ENCODE assay signal across 8 cellular contexts in the genomic region with DNA sequence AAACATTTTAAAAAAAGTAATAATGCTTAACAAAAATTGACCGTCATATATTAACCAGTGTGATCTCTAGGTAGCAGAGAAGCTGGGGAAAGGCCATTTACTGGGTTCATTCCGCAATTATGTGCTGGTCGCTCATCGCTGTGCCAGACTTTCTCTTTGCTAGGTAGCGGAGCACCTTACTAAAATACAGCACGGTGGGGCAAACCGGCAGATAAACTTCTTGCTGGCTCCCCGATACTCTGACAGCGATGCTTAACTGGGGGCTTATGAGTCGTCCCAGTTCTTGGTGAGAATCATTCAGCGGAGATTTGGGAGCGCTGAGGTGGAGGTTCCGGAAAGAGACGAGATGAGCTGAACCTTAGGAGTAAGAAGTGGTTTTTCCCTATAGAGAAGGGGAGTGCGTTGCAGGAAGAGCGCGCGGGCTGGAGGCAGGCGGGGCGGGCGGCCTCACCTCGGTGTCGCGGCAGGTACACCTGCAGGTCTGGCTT. TPM values are rescaled to one million over a fixed set of nuclear protein-coding genes. Genes with fewer than 3 reads are reported as not detected.
DNase-seq lines count a peak whose midpoint lies in the region; ATAC-seq, FAIRE-seq and TF ChIP-seq lines count a peak whose summit lies in the region.

No MANE protein-coding gene starts in this region.

- H3K4me3 ChIP-seq in AG10803 (ENCODE audit: low read length) (peak overlapping the region; percentile 77), GM12878 (peak overlapping the region; percentile 81)

- H3K4me1 ChIP-seq in GM12878 (ENCODE audit: control insufficient read depth, insufficient read depth, low read length) = no peaks in the 10 kb centered on the region

- peak overlapping the region; percentile 80 for H3K9ac ChIP-seq in GM12878 (ENCODE audit: control insufficient read depth, insufficient read depth, low read length)

- WGBS in GM12878 (ENCODE audit: insufficient coverage, insufficient replicate concordance, low lambda C conversion rate, missing lambda C conversion rate) = 13% methylated on average over 24 of the region's 24 CpGs

- H3K36me3 ChIP-seq in GM12878 (ENCODE audit: control insufficient read depth in 2 of 2, insufficient read depth in 2 of 2, low read length in 1 of 2) = peaks cover 3 to 17% of the 10 kb centered on the region in 2 experiments; a peak in 3 of 4 replicates

- peaks cover 17% of the 10 kb centered on the region for H3K79me2 ChIP-seq in GM12878 (ENCODE audit: control insufficient read depth, insufficient read depth, low read length)

- CTCF ChIA-PET in GM12878 (lab: Yijun Ruan, JAX) = interaction anchor here (0.7 to 1.1 kb wide), 4 partner anchors 9 to 109 kb away, joined by 3 to 4 read pairs (median 4); no protein-coding TSS in a partner anchor

- H3K27ac Mint-ChIP-seq in memory B cell = peak overlapping the region; percentile 87

- intact Hi-C loops in GM12878 (cut with micrococcal nuclease; ENCODE audit: unreplicated experiment) = no loop called here

- TF ChIP-seq CTCF in AG10803 (conservative IDR thresholded peaks at IDR 0.05; ENCODE audit: low read length) = no peak
- TF ChIP-seq CTCF in GM12878 (IDR thresholded peaks at IDR 0.05 in 2 of 3, conservative IDR thresholded peaks at IDR 0.05 in 1 of 3; ENCODE audit: control insufficient read depth in 2 of 3, extremely low read depth in 1 of 3, insufficient read depth in 1 of 3, low read depth in 3 of 3, low read length in 3 of 3) = no peak

- H2AFZ ChIP-seq in GM12878 (ENCODE audit: control insufficient read depth, low read depth, low read length) = peak overlapping the region; percentile 93

- H4K20me1 ChIP-seq in GM12878 (ENCODE audit: control insufficient read depth, insufficient read depth) = no peaks in the 10 kb centered on the region; the same call in 1 of the 2 replicates

- no peaks in the 10 kb centered on the region for H3K27me3 ChIP-seq in GM12878 (replicated peaks in 1 of 2; ENCODE audit: control insufficient read depth in 2 of 2, insufficient read depth in 2 of 2, low read length in 1 of 2)

- no peaks in the 10 kb centered on the region for H3K27me3 Mint-ChIP-seq in memory B cell

- no peak for TF ChIP-seq POLR2A in GM12878 (IDR thresholded peaks at IDR 0.05; ENCODE audit: low read depth, low read length)

- SMC1A ChIA-PET in GM12878 (lab: Charles Lee; ENCODE audit: uncharacterized antibody, unreplicated experiment) = interaction anchor here (0.6 to 1.4 kb wide), 5 partner anchors 9 to 56 kb away, joined by 3 to 4 read pairs (median 3); a partner anchor contains a TSS

- H3K9me3 Mint-ChIP-seq in memory B cell = no peaks in the 10 kb centered on the region

- DNase-seq in AG10803 (ENCODE audit: low read depth) (no peak), GM12878 (ENCODE audit: low read depth, low spot score) (no peak), memory B cell (ENCODE audit: low spot score in 2 of 2) (no peak), NCI-H1930 (lab: John Stamatoyannopoulos, UW) (no peak), NCI-H2029 (lab: John Stamatoyannopoulos, UW) (no peak), GOT3 (lab: John Stamatoyannopoulos, UW) (no peak), NCI-H2029 treated with DMSO at 0.1 percent for 48 hours (lab: John Stamatoyannopoulos, UW) (no peak)

- BruUV-seq in GM12878 (replicated peaks; lab: Mats Ljungman, UMichigan) = TSS peak; percentile 69

- FAIRE-seq in GM12878 (lab: Jason Lieb, UNC) = no peak

- RAD21 ChIA-PET in GM12878 (lab: Charles Lee; ENCODE audit: unreplicated experiment) = interaction anchor here (0.6 to 1.0 kb wide), 3 partner anchors 11 to 203 kb away, joined by 3 to 4 read pairs (median 4); no protein-coding TSS in a partner anchor

- peaks cover 10% of the 10 kb centered on the region for H3K36me3 Mint-ChIP-seq in memory B cell

- H3K27ac ChIP-seq in GM12878 (ENCODE audit: control insufficient read depth, insufficient read depth) = peak overlapping the region; percentile 55

- no peak for TF ChIP-seq EP300 in GM12878 (IDR thresholded peaks at IDR 0.05; ENCODE audit: borderline replicate concordance in 1 of 2, control insufficient read depth in 1 of 2, low read depth in 2 of 2, low read length in 2 of 2)

- POLR2A ChIA-PET in GM12878 (lab: Charles Lee) = interaction anchor here (0.6 to 2.6 kb wide), 7 partner anchors 10 to 134 kb away, joined by 3 to 14 read pairs (median 4); a partner anchor contains a TSS

- ATAC-seq in HG02970 (IDR thresholded peaks at IDR 0.05; ENCODE audit: low FRiP score, unreplicated experiment) = peak; percentile 11
- ATAC-seq in GM12878 = no peak
- no peak for ATAC-seq in memory B cell (ENCODE audit: low read depth)

- no peak for TF ChIP-seq RAD21 in GM12878 (IDR thresholded peaks at IDR 0.05; ENCODE audit: insufficient read depth, low read depth, low read length)

- in situ Hi-C loops in GM12878 (cut with MboI) = no loop called here

- H3K9me3 ChIP-seq in GM12878 (replicated peaks; ENCODE audit: control insufficient read depth, insufficient read depth, low read length) = no peaks in the 10 kb centered on the region

- peaks cover 17% of the 10 kb centered on the region for H3K4me1 Mint-ChIP-seq in memory B cell

- peak overlapping the region; percentile 72 for H3K4me2 ChIP-seq in GM12878 (ENCODE audit: control insufficient read depth, insufficient read depth)

- H3K4me3 Mint-ChIP-seq in memory B cell = peak overlapping the region; percentile 96

RNA-seq across cellular contexts. Expression of a gene that starts 0.6 kb away (rescaled TPM):
- total RNA-seq in GM12878 (2013; cell fraction: nucleolus; rRNA removed) = 36.8 and 54.3 TPM in 2 replicates
- 26.1 and 27.5 TPM in 2 replicates for total RNA-seq in GM12878 (2014; rRNA removed)
- 19.1 and 22.3 TPM in 2 replicates for total RNA-seq in GM12878 (2014; rRNA removed; fragmentation: Illumina TruSeq; extraction: Trizol)
- 31.5 and 34.3 TPM in 2 replicates for total RNA-seq in GM12878 (2021)
- polyA plus RNA-seq in GM12878 (2011; ENCODE audit: low read depth) = 10.3 TPM
- 44.9 and 56.1 TPM in 2 replicates for polyA plus RNA-seq in GM12878 (2011; rRNA removed)
- 38.0 and 42.9 TPM in 2 replicates for polyA plus RNA-seq in GM12878 (2011; cell fraction: cytosol; rRNA removed)
- 32.5 and 38.3 TPM in 2 replicates for polyA plus RNA-seq in GM12878 (2011; cell fraction: nucleus; rRNA removed)
- polyA plus RNA-seq in GM12878 (2012) = 19.6 and 22.3 TPM in 2 replicates
- polyA plus RNA-seq in GM12878 (2014; fragmentation: Illumina TruSeq; extraction: Trizol) = 25.3 and 26.5 TPM in 2 replicates
- polyA plus RNA-seq in GM12878 (2014; fragmentation: Nextera tagmentation; extraction: Ambion mirVana) = 10 to 100 TPM; 12.7 to 15.9 TPM
- polyA plus RNA-seq in GM12878 (2014; rRNA removed) = 33.7 and 34.6 TPM in 2 replicates
- 10 to 100 TPM; 30.4 to 33.9 TPM for polyA plus RNA-seq in GM12878 (2016; fragmentation: Nextera tagmentation; extraction: Ambion mirVana)
- 43.2 and 57.7 TPM in 2 replicates for polyA minus RNA-seq in GM12878 (2011; rRNA and poly(A)+ RNA removed)
- 16.0 and 18.6 TPM in 2 replicates for polyA minus RNA-seq in GM12878 (2011; cell fraction: cytosol; rRNA and poly(A)+ RNA removed)
- 15.0 and 24.5 TPM in 2 replicates for polyA minus RNA-seq in GM12878 (2011; cell fraction: nucleus; rRNA and poly(A)+ RNA removed)

RNA-seq across cellular contexts. Expression of a gene that starts 4.7 kb away (rescaled TPM):
- 46.4 and 59.2 TPM in 2 replicates for total RNA-seq in GM12878 (2013; cell fraction: nucleolus; rRNA removed)
- total RNA-seq in GM12878 (2014; rRNA removed) = 71.7 and 73.5 TPM in 2 replicates
- 55.2 and 55.8 TPM in 2 replicates for total RNA-seq in GM12878 (2014; rRNA removed; fragmentation: Illumina TruSeq; extraction: Trizol)
- total RNA-seq in GM12878 (2021) = 55.1 and 56.3 TPM in 2 replicates
- polyA plus RNA-seq in GM12878 (2011; ENCODE audit: low read depth) = 33.6 TPM
- 55.7 and 70.9 TPM in 2 replicates for polyA plus RNA-seq in GM12878 (2011; rRNA removed)
- 61.0 and 72.2 TPM in 2 replicates for polyA plus RNA-seq in GM12878 (2011; cell fraction: cytosol; rRNA removed)
- 59.0 and 81.2 TPM in 2 replicates for polyA plus RNA-seq in GM12878 (2011; cell fraction: nucleus; rRNA removed)
- 33.9 and 36.9 TPM in 2 replicates for polyA plus RNA-seq in GM12878 (2012)
- polyA plus RNA-seq in GM12878 (2014; fragmentation: Illumina TruSeq; extraction: Trizol) = 72.8 and 80.3 TPM in 2 replicates
- 10 to 100 TPM; 24.2 to 44.7 TPM for polyA plus RNA-seq in GM12878 (2014; fragmentation: Nextera tagmentation; extraction: Ambion mirVana)
- 53.3 and 61.8 TPM in 2 replicates for polyA plus RNA-seq in GM12878 (2014; rRNA removed)
- 10 to 100 TPM; 75.7 to 79.6 TPM for polyA plus RNA-seq in GM12878 (2016; fragmentation: Nextera tagmentation; extraction: Ambion mirVana)
- polyA minus RNA-seq in GM12878 (2011; rRNA and poly(A)+ RNA removed) = 55.5 and 56.4 TPM in 2 replicates
- polyA minus RNA-seq in GM12878 (2011; cell fraction: cytosol; rRNA and poly(A)+ RNA removed) = 19.3 and 21.4 TPM in 2 replicates
- 31.4 and 53.9 TPM in 2 replicates for polyA minus RNA-seq in GM12878 (2011; cell fraction: nucleus; rRNA and poly(A)+ RNA removed)

RNA-seq across cellular contexts. Expression of a gene that starts 8.8 kb away (rescaled TPM):
- 3.0 and 4.0 TPM in 2 replicates for total RNA-seq in GM12878 (2013; cell fraction: nucleolus; rRNA removed)
- total RNA-seq in GM12878 (2014; rRNA removed) (2.7 and 3.3 TPM in 2 replicates), GM12878 (2014; rRNA removed; fragmentation: Illumina TruSeq; extraction: Trizol) (1.3 and 1.7 TPM in 2 replicates), GM12878 (2021) (2.5 and 3.8 TPM in 2 replicates)
- 2.3 TPM for polyA plus RNA-seq in GM12878 (2011; ENCODE audit: low read depth)
- polyA plus RNA-seq in GM12878 (2011; rRNA removed) (0.68 and 1.6 TPM in 2 replicates), GM12878 (2014; fragmentation: Illumina TruSeq; extraction: Trizol) (0.68 and 2.5 TPM in 2 replicates), GM12878 (2014; fragmentation: Nextera tagmentation; extraction: Ambion mirVana) (1 to 10 TPM in 1 of 2 experiments, under 1 TPM in 1; 0.45 to 1.5 TPM), GM12878 (2014; rRNA removed) (4.1 and 4.7 TPM in 2 replicates), GM12878 (2016; fragmentation: Nextera tagmentation; extraction: Ambion mirVana) (1 to 10 TPM; 3.9 to 4.4 TPM)
- polyA plus RNA-seq in GM12878 (2011; cell fraction: cytosol; rRNA removed) = 2.1 and 2.2 TPM in 2 replicates
- polyA plus RNA-seq in GM12878 (2011; cell fraction: nucleus; rRNA removed) = 9.5 and 10.3 TPM in 2 replicates
- 2.6 and 3.0 TPM in 2 replicates for polyA plus RNA-seq in GM12878 (2012)
- polyA minus RNA-seq in GM12878 (2011; rRNA and poly(A)+ RNA removed) = 0.80 and 1.1 TPM in 2 replicates
- polyA minus RNA-seq in GM12878 (2011; cell fraction: cytosol; rRNA and poly(A)+ RNA removed) = 0.62 TPM in 1 of 2 replicates, not detected in the other
- 1.2 and 2.1 TPM in 2 replicates for polyA minus RNA-seq in GM12878 (2011; cell fraction: nucleus; rRNA and poly(A)+ RNA removed)

RNA-seq across cellular contexts. Expression of a gene that starts 15.7 kb away (rescaled TPM):
- 54.5 and 56.8 TPM in 2 replicates for total RNA-seq in GM12878 (2013; cell fraction: nucleolus; rRNA removed)
- total RNA-seq in GM12878 (2014; rRNA removed) (191 and 198 TPM in 2 replicates), GM12878 (2014; rRNA removed; fragmentation: Illumina TruSeq; extraction: Trizol) (141 TPM in 2 replicates), GM12878 (2021) (89.7 and 101 TPM in 2 replicates)
- polyA plus RNA-seq in GM12878 (2011; ENCODE audit: low read depth) = 339 TPM
- polyA plus RNA-seq in GM12878 (2011; rRNA removed) (264 and 409 TPM in 2 replicates), GM12878 (2014; fragmentation: Illumina TruSeq; extraction: Trizol) (145 and 196 TPM in 2 replicates), GM12878 (2014; fragmentation: Nextera tagmentation; extraction: Ambion mirVana) (100 to 1,000 TPM; 354 to 368 TPM), GM12878 (2014; rRNA removed) (219 and 235 TPM in 2 replicates), GM12878 (2016; fragmentation: Nextera tagmentation; extraction: Ambion mirVana) (100 to 1,000 TPM; 207 to 235 TPM)
- 465 and 580 TPM in 2 replicates for polyA plus RNA-seq in GM12878 (2011; cell fraction: cytosol; rRNA removed)
- 231 and 428 TPM in 2 replicates for polyA plus RNA-seq in GM12878 (2011; cell fraction: nucleus; rRNA removed)
- 222 and 245 TPM in 2 replicates for polyA plus RNA-seq in GM12878 (2012)
- polyA minus RNA-seq in GM12878 (2011; rRNA and poly(A)+ RNA removed) = 149 and 194 TPM in 2 replicates
- 33.7 and 36.6 TPM in 2 replicates for polyA minus RNA-seq in GM12878 (2011; cell fraction: cytosol; rRNA and poly(A)+ RNA removed)
- polyA minus RNA-seq in GM12878 (2011; cell fraction: nucleus; rRNA and poly(A)+ RNA removed) = 64.7 and 71.0 TPM in 2 replicates

RNA-seq across cellular contexts. Expression of a gene that starts 27.0 kb away (rescaled TPM):
- not detected in 2 replicates for total RNA-seq in GM12878 (2013; cell fraction: nucleolus; rRNA removed)
- total RNA-seq in GM12878 (2014; rRNA removed) (17.7 and 19.3 TPM in 2 replicates), GM12878 (2014; rRNA removed; fragmentation: Illumina TruSeq; extraction: Trizol) (6.7 and 7.4 TPM in 2 replicates), GM12878 (2021) (21.8 and 24.5 TPM in 2 replicates)
- 48.6 TPM for polyA plus RNA-seq in GM12878 (2011; ENCODE audit: low read depth)
- polyA plus RNA-seq in GM12878 (2011; rRNA removed) (1.4 and 3.8 TPM in 2 replicates), GM12878 (2014; fragmentation: Illumina TruSeq; extraction: Trizol) (11.0 and 22.0 TPM in 2 replicates), GM12878 (2014; fragmentation: Nextera tagmentation; extraction: Ambion mirVana) (10 to 100 TPM; 37.1 to 52.7 TPM), GM12878 (2014; rRNA removed) (31.3 and 38.3 TPM in 2 replicates), GM12878 (2016; fragmentation: Nextera tagmentation; extraction: Ambion mirVana) (10 to 100 TPM; 23.8 to 28.0 TPM)
- polyA plus RNA-seq in GM12878 (2011; cell fraction: cytosol; rRNA removed) = 5.0 and 5.5 TPM in 2 replicates
- 7.6 TPM in 2 replicates for polyA plus RNA-seq in GM12878 (2011; cell fraction: nucleus; rRNA removed)
- polyA plus RNA-seq in GM12878 (2012) = 49.1 and 56.1 TPM in 2 replicates
- 1.7 and 1.8 TPM in 2 replicates for polyA minus RNA-seq in GM12878 (2011; rRNA and poly(A)+ RNA removed)
- polyA minus RNA-seq in GM12878 (2011; cell fraction: cytosol; rRNA and poly(A)+ RNA removed) = not detected in 2 replicates
- 0.60 TPM in 1 of 2 replicates, not detected in the other for polyA minus RNA-seq in GM12878 (2011; cell fraction: nucleus; rRNA and poly(A)+ RNA removed)
